ENCODE assay signal across 1 cellular context in genomic region chr9:99819484-99820329, GRCh38.
TF ChIP-seq lines count a peak whose summit lies in the region.

No MANE protein-coding gene starts in this region.

TF ChIP-seq in HepG2, 621 proteins besides CTCF, POLR2A, EP300 and RAD21 (continued from another document and continues in another):
- TF ChIP-seq, protein P1, sequence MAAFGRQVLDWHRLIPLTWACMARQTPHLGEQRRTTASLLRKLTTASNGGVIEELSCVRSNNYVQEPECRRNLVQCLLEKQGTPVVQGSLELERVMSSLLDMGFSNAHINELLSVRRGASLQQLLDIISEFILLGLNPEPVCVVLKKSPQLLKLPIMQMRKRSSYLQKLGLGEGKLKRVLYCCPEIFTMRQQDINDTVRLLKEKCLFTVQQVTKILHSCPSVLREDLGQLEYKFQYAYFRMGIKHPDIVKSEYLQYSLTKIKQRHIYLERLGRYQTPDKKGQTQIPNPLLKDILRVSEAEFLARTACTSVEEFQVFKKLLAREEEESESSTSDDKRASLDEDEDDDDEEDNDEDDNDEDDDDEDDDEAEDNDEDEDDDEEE (CRISPR knock-in tag; IDR thresholded peaks at IDR 0.05), result 0 out of 2 replicates have a peak, but pooled peaks have one; percentile 22
- TF ChIP-seq RBFOX2 (IDR thresholded peaks at IDR 0.05; ENCODE audit: low read depth, low read length) (peak; percentile 92), ZNF577 (CRISPR knock-in tag; IDR thresholded peaks at IDR 0.05; ENCODE audit: borderline replicate concordance, low read depth) (no peak), NFE2L1 (CRISPR knock-in tag; IDR thresholded peaks at IDR 0.05; ENCODE audit: borderline replicate concordance) (no peak), MEF2D (CRISPR knock-in tag; IDR thresholded peaks at IDR 0.05) (peak; percentile 93; the same call in 1 of the 2 replicates), ZNF34 (CRISPR knock-in tag; IDR thresholded peaks at IDR 0.05; ENCODE audit: borderline replicate concordance) (no peak), RFX3 (CRISPR knock-in tag; IDR thresholded peaks at IDR 0.05) (no peak), ZNF234 (CRISPR knock-in tag; conservative IDR thresholded peaks at IDR 0.05) (0 out of 2 replicates have a peak, but pooled peaks have one; percentile 13), SP5 (CRISPR knock-in tag; IDR thresholded peaks at IDR 0.05; ENCODE audit: borderline replicate concordance, low read depth) (peak; percentile 71), NR2F6 (IDR thresholded peaks at IDR 0.05) (no peak), NR2F6 (CRISPR knock-in tag; IDR thresholded peaks at IDR 0.05) (peak; percentile 18; the same call in 1 of the 2 replicates), ZNF839 (CRISPR knock-in tag; IDR thresholded peaks at IDR 0.05; ENCODE audit: borderline replicate concordance) (peak; percentile 50; the same call in 1 of the 2 replicates), ZNF552 (CRISPR knock-in tag; IDR thresholded peaks at IDR 0.05; ENCODE audit: borderline replicate concordance) (peak; percentile 29; the same call in 1 of the 2 replicates), AHR (CRISPR knock-in tag; IDR thresholded peaks at IDR 0.05) (0 out of 2 replicates have a peak, but pooled peaks have one; percentile 47), ZEB1 (IDR thresholded peaks at IDR 0.05; ENCODE audit: insufficient replicate concordance, low read depth) (no peak), LCORL (IDR thresholded peaks at IDR 0.05) (no peak), LCORL (CRISPR knock-in tag; IDR thresholded peaks at IDR 0.05) (peak; percentile 78), XRCC5 (optimal IDR thresholded peaks at IDR 0.05; ENCODE audit: low read length) (peak; percentile 70), DR1 (CRISPR knock-in tag; IDR thresholded peaks at IDR 0.05) (0 out of 2 replicates have a peak, but pooled peaks have one; percentile 18), ZNF441 (CRISPR knock-in tag; IDR thresholded peaks at IDR 0.05; ENCODE audit: borderline replicate concordance) (no peak; the same call in 1 of the 2 replicates), SP1 (IDR thresholded peaks at IDR 0.05) (no peak), SP1 (CRISPR knock-in tag; IDR thresholded peaks at IDR 0.05) (0 out of 2 replicates have a peak, but pooled peaks have one; percentile 61), HOXA3 (CRISPR knock-in tag; IDR thresholded peaks at IDR 0.05) (peak; percentile 75), ZNF546 (CRISPR knock-in tag; conservative IDR thresholded peaks at IDR 0.05) (0 out of 2 replicates have a peak, but pooled peaks have one; percentile 76), YEATS4 (CRISPR knock-in tag; IDR thresholded peaks at IDR 0.05; ENCODE audit: borderline replicate concordance) (peak; percentile 94), ZBTB2 (CRISPR knock-in tag; IDR thresholded peaks at IDR 0.05; ENCODE audit: low read depth) (peak; percentile 77), ZSCAN20 (CRISPR knock-in tag; IDR thresholded peaks at IDR 0.05; ENCODE audit: borderline replicate concordance) (peak; percentile 46; the same call in 1 of the 2 replicates), SP4 (CRISPR knock-in tag; IDR thresholded peaks at IDR 0.05) (peak; percentile 53; the same call in 1 of the 2 replicates), ZNF768 (CRISPR knock-in tag; IDR thresholded peaks at IDR 0.05) (peak; percentile 55; the same call in 1 of the 2 replicates), ZNF337 (CRISPR knock-in tag; IDR thresholded peaks at IDR 0.05; ENCODE audit: borderline replicate concordance, low read depth) (no peak), GZF1 (CRISPR knock-in tag; IDR thresholded peaks at IDR 0.05) (peak; percentile 18; the same call in 1 of the 2 replicates), TFDP1 (CRISPR knock-in tag; IDR thresholded peaks at IDR 0.05; ENCODE audit: borderline replicate concordance) (peak; percentile 47; the same call in 1 of the 2 replicates), ZNF605 (CRISPR knock-in tag; IDR thresholded peaks at IDR 0.05) (peak; percentile 45; the same call in 1 of the 2 replicates), EHMT2 (IDR thresholded peaks at IDR 0.05; ENCODE audit: borderline replicate concordance, low read depth, low read length) (no peak), ZNF776 (CRISPR knock-in tag; IDR thresholded peaks at IDR 0.05) (peak; percentile 67), SSRP1 (CRISPR knock-in tag; IDR thresholded peaks at IDR 0.05) (no peak), SAP130 (CRISPR knock-in tag; IDR thresholded peaks at IDR 0.05; ENCODE audit: low read depth) (peak; percentile 86), ZSCAN21 (CRISPR knock-in tag; IDR thresholded peaks at IDR 0.05; ENCODE audit: borderline replicate concordance) (0 out of 2 replicates have a peak, but pooled peaks have one; percentile 30), ZMYM2 (CRISPR knock-in tag; IDR thresholded peaks at IDR 0.05) (0 out of 2 replicates have a peak, but pooled peaks have one; percentile 55), IRX3 (CRISPR knock-in tag; IDR thresholded peaks at IDR 0.05; ENCODE audit: borderline replicate concordance, low read depth) (no peak), DRAP1 (CRISPR knock-in tag; IDR thresholded peaks at IDR 0.05) (peak; percentile 20; the same call in 1 of the 2 replicates), KAT8 (CRISPR knock-in tag; IDR thresholded peaks at IDR 0.05) (peak; percentile 77), KDM2A (CRISPR knock-in tag; IDR thresholded peaks at IDR 0.05; ENCODE audit: borderline replicate concordance, low read depth) (peak; percentile 75), TAF1 (CRISPR knock-in tag; IDR thresholded peaks at IDR 0.05) (peak; percentile 75), ZNF232 (CRISPR knock-in tag; IDR thresholded peaks at IDR 0.05; ENCODE audit: borderline replicate concordance) (peak; percentile 42; the same call in 1 of the 2 replicates), ZFP36L2 (CRISPR knock-in tag; IDR thresholded peaks at IDR 0.05) (no peak), USF2 (IDR thresholded peaks at IDR 0.05; ENCODE audit: low read depth, low read length) (no peak), USF2 (CRISPR knock-in tag; IDR thresholded peaks at IDR 0.05; ENCODE audit: borderline replicate concordance) (peak; percentile 65; the same call in 1 of the 2 replicates), ZNF563 (CRISPR knock-in tag; IDR thresholded peaks at IDR 0.05) (peak; percentile 52; the same call in 1 of the 2 replicates), HDAC1 (CRISPR knock-in tag; IDR thresholded peaks at IDR 0.05) (peak; percentile 55), SP140L (CRISPR knock-in tag; IDR thresholded peaks at IDR 0.05; ENCODE audit: borderline replicate concordance) (0 out of 2 replicates have a peak, but pooled peaks have one; percentile 48)
- TF ChIP-seq, protein P2, sequence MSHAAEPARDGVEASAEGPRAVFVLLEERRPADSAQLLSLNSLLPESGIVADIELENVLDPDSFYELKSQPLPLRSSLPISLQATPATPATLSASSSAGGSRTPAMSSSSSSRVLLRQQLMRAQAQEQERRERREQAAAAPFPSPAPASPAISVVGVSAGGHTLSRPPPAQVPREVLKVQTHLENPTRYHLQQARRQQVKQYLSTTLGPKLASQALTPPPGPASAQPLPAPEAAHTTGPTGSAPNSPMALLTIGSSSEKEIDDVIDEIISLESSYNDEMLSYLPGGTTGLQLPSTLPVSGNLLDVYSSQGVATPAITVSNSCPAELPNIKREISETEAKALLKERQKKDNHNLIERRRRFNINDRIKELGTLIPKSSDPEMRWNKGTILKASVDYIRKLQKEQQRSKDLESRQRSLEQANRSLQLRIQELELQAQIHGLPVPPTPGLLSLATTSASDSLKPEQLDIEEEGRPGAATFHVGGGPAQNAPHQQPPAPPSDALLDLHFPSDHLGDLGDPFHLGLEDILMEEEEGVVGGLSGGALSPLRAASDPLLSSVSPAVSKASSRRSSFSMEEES (CRISPR knock-in tag; IDR thresholded peaks at IDR 0.05), result 0 out of 2 replicates have a peak, but pooled peaks have one; percentile 18
- TF ChIP-seq, protein P3, sequence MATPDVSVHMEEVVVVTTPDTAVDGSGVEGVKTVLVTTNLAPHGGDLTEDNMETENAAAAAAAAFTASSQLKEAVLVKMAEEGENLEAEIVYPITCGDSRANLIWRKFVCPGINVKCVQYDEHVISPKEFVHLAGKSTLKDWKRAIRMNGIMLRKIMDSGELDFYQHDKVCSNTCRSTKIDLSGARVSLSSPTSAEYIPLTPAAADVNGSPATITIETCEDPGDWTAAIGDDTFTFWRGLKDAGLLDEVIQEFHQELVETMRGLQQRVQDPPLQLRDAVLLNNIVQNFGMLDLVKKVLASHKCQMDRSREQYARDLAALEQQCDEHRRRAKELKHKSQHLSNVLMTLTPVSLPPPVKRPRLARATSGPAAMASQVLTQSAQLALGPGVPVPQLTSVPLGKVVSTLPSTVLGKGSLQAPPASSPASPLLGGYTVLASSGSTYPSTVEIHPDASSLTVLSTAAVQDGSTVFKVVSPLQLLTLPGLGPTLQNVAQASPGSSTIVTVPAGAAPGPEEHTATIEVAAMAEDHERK (CRISPR knock-in tag; IDR thresholded peaks at IDR 0.05; ENCODE audit: low read depth), result peak; percentile 52; the same call in 1 of the 2 replicates
- TF ChIP-seq, protein P4, sequence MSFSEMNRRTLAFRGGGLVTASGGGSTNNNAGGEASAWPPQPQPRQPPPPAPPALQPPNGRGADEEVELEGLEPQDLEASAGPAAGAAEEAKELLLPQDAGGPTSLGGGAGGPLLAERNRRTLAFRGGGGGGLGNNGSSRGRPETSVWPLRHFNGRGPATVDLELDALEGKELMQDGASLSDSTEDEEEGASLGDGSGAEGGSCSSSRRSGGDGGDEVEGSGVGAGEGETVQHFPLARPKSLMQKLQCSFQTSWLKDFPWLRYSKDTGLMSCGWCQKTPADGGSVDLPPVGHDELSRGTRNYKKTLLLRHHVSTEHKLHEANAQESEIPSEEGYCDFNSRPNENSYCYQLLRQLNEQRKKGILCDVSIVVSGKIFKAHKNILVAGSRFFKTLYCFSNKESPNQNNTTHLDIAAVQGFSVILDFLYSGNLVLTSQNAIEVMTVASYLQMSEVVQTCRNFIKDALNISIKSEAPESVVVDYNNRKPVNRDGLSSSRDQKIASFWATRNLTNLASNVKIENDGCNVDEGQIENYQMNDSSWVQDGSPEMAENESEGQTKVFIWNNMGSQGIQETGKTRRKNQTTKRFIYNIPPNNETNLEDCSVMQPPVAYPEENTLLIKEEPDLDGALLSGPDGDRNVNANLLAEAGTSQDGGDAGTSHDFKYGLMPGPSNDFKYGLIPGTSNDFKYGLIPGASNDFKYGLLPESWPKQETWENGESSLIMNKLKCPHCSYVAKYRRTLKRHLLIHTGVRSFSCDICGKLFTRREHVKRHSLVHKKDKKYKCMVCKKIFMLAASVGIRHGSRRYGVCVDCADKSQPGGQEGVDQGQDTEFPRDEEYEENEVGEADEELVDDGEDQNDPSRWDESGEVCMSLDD (CRISPR knock-in tag; IDR thresholded peaks at IDR 0.05; ENCODE audit: borderline replicate concordance), result peak; percentile 14; the same call in 1 of the 2 replicates
- TF ChIP-seq, protein P5, sequence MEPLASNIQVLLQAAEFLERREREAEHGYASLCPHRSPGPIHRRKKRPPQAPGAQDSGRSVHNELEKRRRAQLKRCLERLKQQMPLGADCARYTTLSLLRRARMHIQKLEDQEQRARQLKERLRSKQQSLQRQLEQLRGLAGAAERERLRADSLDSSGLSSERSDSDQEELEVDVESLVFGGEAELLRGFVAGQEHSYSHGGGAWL (CRISPR knock-in tag; IDR thresholded peaks at IDR 0.05), result peak; percentile 27; the same call in 1 of the 2 replicates
- TF ChIP-seq, protein P6, sequence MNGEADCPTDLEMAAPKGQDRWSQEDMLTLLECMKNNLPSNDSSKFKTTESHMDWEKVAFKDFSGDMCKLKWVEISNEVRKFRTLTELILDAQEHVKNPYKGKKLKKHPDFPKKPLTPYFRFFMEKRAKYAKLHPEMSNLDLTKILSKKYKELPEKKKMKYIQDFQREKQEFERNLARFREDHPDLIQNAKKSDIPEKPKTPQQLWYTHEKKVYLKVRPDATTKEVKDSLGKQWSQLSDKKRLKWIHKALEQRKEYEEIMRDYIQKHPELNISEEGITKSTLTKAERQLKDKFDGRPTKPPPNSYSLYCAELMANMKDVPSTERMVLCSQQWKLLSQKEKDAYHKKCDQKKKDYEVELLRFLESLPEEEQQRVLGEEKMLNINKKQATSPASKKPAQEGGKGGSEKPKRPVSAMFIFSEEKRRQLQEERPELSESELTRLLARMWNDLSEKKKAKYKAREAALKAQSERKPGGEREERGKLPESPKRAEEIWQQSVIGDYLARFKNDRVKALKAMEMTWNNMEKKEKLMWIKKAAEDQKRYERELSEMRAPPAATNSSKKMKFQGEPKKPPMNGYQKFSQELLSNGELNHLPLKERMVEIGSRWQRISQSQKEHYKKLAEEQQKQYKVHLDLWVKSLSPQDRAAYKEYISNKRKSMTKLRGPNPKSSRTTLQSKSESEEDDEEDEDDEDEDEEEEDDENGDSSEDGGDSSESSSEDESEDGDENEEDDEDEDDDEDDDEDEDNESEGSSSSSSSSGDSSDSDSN (CRISPR knock-in tag; IDR thresholded peaks at IDR 0.05), result peak; percentile 95
